In genomic region chr11:70725272-70725671, GRCh38 we compare ENCODE assay signal across 14 cellular contexts.
DNase-seq lines count a peak whose midpoint lies in the region; TF ChIP-seq lines count a peak whose summit lies in the region.
"Had no signal": no experiment of that assay in that cellular context is flagged by ENCODE, and none has a peak within 500 bp of the region (broad histone marks: within the 10 kb centered on the region; RNA-seq: fewer than 3 reads in every experiment).

No MANE protein-coding gene starts in this region.

- H4K91ac ChIP-seq in trophoblast cell (ENCODE audit: low read depth, low read length), result no peak overlapping the region

- no peaks in the 10 kb centered on the region for H3K4me1 ChIP-seq in trophoblast cell (ENCODE audit: control insufficient read depth in 1 of 2, insufficient read depth in 2 of 2, low read length in 2 of 2)

- H3K4ac ChIP-seq in trophoblast cell (ENCODE audit: low read depth, low read length), result no peak overlapping the region

- no peaks in the 10 kb centered on the region for H3K79me2 ChIP-seq in trophoblast cell (ENCODE audit: control insufficient read depth, insufficient read depth, low read length, poor library complexity)

- no peak overlapping the region for H3K14ac ChIP-seq in trophoblast cell (ENCODE audit: low read length)

- H3K36me3 Mint-ChIP-seq in CD14-positive monocyte, result no peaks in the 10 kb centered on the region
- H3K36me3 Mint-ChIP-seq: CD8-positive, alpha-beta memory T cell had no signal

- no peak overlapping the region for H3K4me2 ChIP-seq in trophoblast cell (ENCODE audit: low read length)
- H3K4me2 ChIP-seq: GM23338 had no signal

- no peak for TF ChIP-seq CTCF in GM20000 (IDR thresholded peaks at IDR 0.05; ENCODE audit: extremely low read depth, missing control alignments)
- no peak for TF ChIP-seq CTCF in CD14-positive monocyte (IDR thresholded peaks at IDR 0.05)

- H3K4me3 ChIP-seq in trophoblast cell (ENCODE audit: low read depth, low read length), result no peak overlapping the region
- H3K4me3 ChIP-seq: GM23338 had no signal

- H3K9me3 ChIP-seq in trophoblast cell (ENCODE audit: insufficient read depth, low read depth, low read length), result no peaks in the 10 kb centered on the region

- H3K36me3 ChIP-seq in trophoblast cell (ENCODE audit: control insufficient read depth in 1 of 2, insufficient read depth in 2 of 2, low read length in 2 of 2), result no peaks in the 10 kb centered on the region

- H3K4me3 Mint-ChIP-seq in CD14-positive monocyte, result no peak overlapping the region
- H3K4me3 Mint-ChIP-seq: B cell; CD8-positive, alpha-beta memory T cell; GM23338; H9 had no signal

- H2BK120ac ChIP-seq in trophoblast cell (ENCODE audit: insufficient read depth, low read length, poor library complexity), result no peak overlapping the region

- H3K27ac Mint-ChIP-seq in CD14-positive monocyte, result no peak overlapping the region
- H3K27ac Mint-ChIP-seq: B cell; CD8-positive, alpha-beta memory T cell; GM23338; H9 had no signal

- H4K8ac ChIP-seq in trophoblast cell (ENCODE audit: low read depth, low read length), result no peak overlapping the region

- no peak overlapping the region for H3K23ac ChIP-seq in trophoblast cell (ENCODE audit: low read length)

- intact Hi-C loops in CD14-positive monocyte (cut with micrococcal nuclease), result no loop called here

- DNase-seq in LHCN-M2 (ENCODE audit: low read depth) (peak; percentile 35), globus pallidus (ENCODE audit: low spot score) (peak; percentile 24), trophoblast cell (peak; percentile 23 to 64), GM20000 (ENCODE audit: low spot score) (no peak), NCI-H2196 (lab: John Stamatoyannopoulos, UW; ENCODE audit: unreplicated experiment) (no peak), CD14-positive monocyte (ENCODE audit: low spot score) (no peak)
- DNase-seq in activated naive CD4-positive, alpha-beta T cell treated with Interleukin-2 at 50 U/mL for 16 hours, result no peak
- DNase-seq: DMS53, GF-D8, H9, IMR-90 had no signal

- H2AFZ ChIP-seq in trophoblast cell (ENCODE audit: insufficient read depth, low read length, poor library complexity), result no peak overlapping the region
- H2AFZ ChIP-seq: GM23338 had no signal

- H3K9ac ChIP-seq in trophoblast cell (ENCODE audit: low read length), result no peak overlapping the region

- WGBS in trophoblast cell (ENCODE audit: extremely low coverage, insufficient coverage, insufficient read length), result no CpG with 5 or more reads among the region's 10 CpGs

- H4K12ac ChIP-seq in trophoblast cell (ENCODE audit: low read depth, low read length), result no peak overlapping the region

- H2BK12ac ChIP-seq in trophoblast cell (ENCODE audit: low read length), result no peak overlapping the region

- H3K4me1 Mint-ChIP-seq in CD14-positive monocyte, result no peaks in the 10 kb centered on the region
- H3K4me1 Mint-ChIP-seq: B cell; CD8-positive, alpha-beta memory T cell had no signal

- H3K27me3 Mint-ChIP-seq in CD14-positive monocyte (ENCODE audit: low read depth in 3 of 3), result peaks cover 14% of the 10 kb centered on the region in 3 donors
- H3K27me3 Mint-ChIP-seq: B cell had no signal

- no peak overlapping the region for H2BK5ac ChIP-seq in trophoblast cell (ENCODE audit: low read depth, low read length, poor library complexity)

- no peak overlapping the region for H2AK5ac ChIP-seq in trophoblast cell (ENCODE audit: low read length)

- no peak overlapping the region for H3K27ac ChIP-seq in trophoblast cell (ENCODE audit: low read depth, low read length)

- H3K9me3 Mint-ChIP-seq in CD14-positive monocyte, result peaks cover 0 to 6% (median 1%) of the 10 kb centered on the region in 7 donors
- H3K9me3 Mint-ChIP-seq: GM23338 had no signal

- H3K27me3 ChIP-seq in trophoblast cell (ENCODE audit: insufficient read depth, low read length), result no peaks in the 10 kb centered on the region

- H3K18ac ChIP-seq in trophoblast cell (ENCODE audit: low read length), result no peak overlapping the region

- no peaks in the 10 kb centered on the region for H3K79me1 ChIP-seq in trophoblast cell (ENCODE audit: low read length)

Comparison
In these comparisons a context has a peak if more than half of its experiments do, and no peak if none do; other contexts are left out.
1. DNase-seq: peak in LHCN-M2 (single experiment), globus pallidus (single experiment) and trophoblast cell (2 of 2); none in activated naive CD4-positive, alpha-beta T cell treated with Interleukin-2 at 50 U/mL for 16 hours (single experiment), GM20000 (single experiment), NCI-H2196 (single experiment) and CD14-positive monocyte (single experiment).